ENCODE assay signal across 9 cellular contexts in the genomic region with DNA sequence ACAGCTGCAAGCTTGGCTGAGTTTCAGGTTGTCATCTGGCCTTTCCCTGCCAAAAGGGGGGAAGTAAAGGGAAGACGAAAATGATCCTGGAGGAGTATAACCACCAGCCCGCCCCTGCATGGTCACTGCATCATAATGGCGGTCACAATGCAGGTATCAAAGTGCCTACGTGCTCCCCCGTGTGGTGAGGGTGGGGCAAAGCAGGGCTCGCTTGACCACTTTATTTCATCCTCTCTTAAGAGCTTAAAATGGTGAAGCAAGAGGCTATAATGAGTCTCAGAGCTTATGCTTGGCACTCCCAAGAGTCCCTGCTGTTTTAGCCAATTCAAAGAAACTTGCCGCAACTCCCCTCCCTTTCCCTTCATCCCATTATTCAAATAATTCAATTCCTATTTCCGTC.
A peak's percentile ranks its signal among the peaks of the same experiment; 100 is the strongest.
DNase-seq lines count a peak whose midpoint lies in the region; ATAC-seq and TF ChIP-seq lines count a peak whose summit lies in the region.
"Had no signal": no experiment of that assay in that cellular context is flagged by ENCODE, and none has a peak within 500 bp of the region (broad histone marks: within the 10 kb centered on the region; RNA-seq: fewer than 3 reads in every experiment).

No MANE protein-coding gene starts in this region.

- no peak overlapping the region for H3K27ac Mint-ChIP-seq in activated CD4-positive, alpha-beta T cell treated with anti-CD3 and anti-CD28 coated beads, Interleukin-2, amount 10 ng/mL, durations not matched to agents 24 days and 14 days
- H3K27ac Mint-ChIP-seq in stimulated activated naive B cell treated with anti-CD40 and anti-IgM and Interleukin-4, amounts not matched to agents 10 μg/mL and 1 μg/mL and 100 μg/mL, for 72 hours = no peak overlapping the region
- H3K27ac Mint-ChIP-seq: activated B cell treated with CpG ODN at 0.5 μM for 24 hours had no signal

- no peaks in the 10 kb centered on the region for H3K9me3 Mint-ChIP-seq in activated CD4-positive, alpha-beta T cell treated with anti-CD3 and anti-CD28 coated beads, Interleukin-2, amount 10 ng/mL, durations not matched to agents 24 days and 14 days
- H3K9me3 Mint-ChIP-seq in stimulated activated naive B cell treated with anti-CD40 and anti-IgM and Interleukin-4, amounts not matched to agents 10 μg/mL and 1 μg/mL and 100 μg/mL, for 72 hours = no peaks in the 10 kb centered on the region
- H3K9me3 Mint-ChIP-seq: activated B cell treated with CpG ODN at 0.5 μM for 24 hours had no signal

- no peak overlapping the region for H3K4me3 Mint-ChIP-seq in activated CD4-positive, alpha-beta T cell treated with anti-CD3 and anti-CD28 coated beads, Interleukin-2, amount 10 ng/mL, durations not matched to agents 24 days and 14 days
- no peak overlapping the region for H3K4me3 Mint-ChIP-seq in stimulated activated naive B cell treated with anti-CD40 and anti-IgM and Interleukin-4, amounts not matched to agents 10 μg/mL and 1 μg/mL and 100 μg/mL, for 72 hours
- H3K4me3 Mint-ChIP-seq: activated B cell treated with CpG ODN at 0.5 μM for 24 hours had no signal

- TF ChIP-seq CTCF in cardiac fibroblast (IDR thresholded peaks at IDR 0.05; ENCODE audit: low read depth, low read length) = peak; percentile 59

- peak; percentile 2 to 3 for DNase-seq in activated CD4-positive, alpha-beta T cell treated with anti-CD3 and anti-CD28 coated beads, Interleukin-2, amount 50 U/mL, for 48 hours
- no peak for DNase-seq in activated CD4-positive, alpha-beta T cell treated with anti-CD3 and anti-CD28 coated beads, Interleukin-2, amount 10 ng/mL, durations not matched to agents 24 days and 14 days
- DNase-seq in HT1080 (ENCODE audit: low read depth) (peak; percentile 14), cardiac fibroblast (ENCODE audit: low read depth in 2 of 2) (peak; percentile 4 to 32), GM19238 (ENCODE audit: insufficient read length, low spot score) (no peak), SIG-M5 treated with dmso at 0.1 percent for 504 hours (lab: John Stamatoyannopoulos, UW; ENCODE audit: unreplicated experiment) (no peak), NCI-H510A (lab: John Stamatoyannopoulos, UW) (no peak)
- no peak for DNase-seq in stimulated activated naive B cell treated with anti-CD40 and anti-IgM and Interleukin-4, amounts not matched to agents 10 μg/mL and 1 μg/mL and 100 μg/mL, for 72 hours
- DNase-seq: activated B cell treated with CpG ODN at 0.5 μM for 24 hours had no signal

- H3K27me3 Mint-ChIP-seq in activated CD4-positive, alpha-beta T cell treated with anti-CD3 and anti-CD28 coated beads, Interleukin-2, amount 10 ng/mL, durations not matched to agents 24 days and 14 days = no peaks in the 10 kb centered on the region
- H3K27me3 Mint-ChIP-seq in stimulated activated naive B cell treated with anti-CD40 and anti-IgM and Interleukin-4, amounts not matched to agents 10 μg/mL and 1 μg/mL and 100 μg/mL, for 72 hours = no peaks in the 10 kb centered on the region
- H3K27me3 Mint-ChIP-seq: activated B cell treated with CpG ODN at 0.5 μM for 24 hours had no signal

- no peak overlapping the region for H3K4me3 ChIP-seq in cardiac fibroblast (replicated peaks in 1 of 2; ENCODE audit: low read depth in 2 of 2, low read length in 2 of 2)

- ATAC-seq in stimulated activated naive B cell treated with anti-CD40 and anti-IgM and Interleukin-4, amounts not matched to agents 10 μg/mL and 1 μg/mL and 100 μg/mL, for 72 hours (replicated peaks) = peak; percentile 21 to 41

- no peaks in the 10 kb centered on the region for H3K36me3 Mint-ChIP-seq in activated CD4-positive, alpha-beta T cell treated with anti-CD3 and anti-CD28 coated beads, Interleukin-2, amount 10 ng/mL, durations not matched to agents 24 days and 14 days (ENCODE audit: low read depth)
- H3K36me3 Mint-ChIP-seq in stimulated activated naive B cell treated with anti-CD40 and anti-IgM and Interleukin-4, amounts not matched to agents 10 μg/mL and 1 μg/mL and 100 μg/mL, for 72 hours = no peaks in the 10 kb centered on the region

- no peaks in the 10 kb centered on the region for H3K4me1 Mint-ChIP-seq in activated CD4-positive, alpha-beta T cell treated with anti-CD3 and anti-CD28 coated beads, Interleukin-2, amount 10 ng/mL, durations not matched to agents 24 days and 14 days
- peaks cover 0 to 11% of the 10 kb centered on the region in 2 donors for H3K4me1 Mint-ChIP-seq in stimulated activated naive B cell treated with anti-CD40 and anti-IgM and Interleukin-4, amounts not matched to agents 10 μg/mL and 1 μg/mL and 100 μg/mL, for 72 hours
- H3K4me1 Mint-ChIP-seq: activated B cell treated with CpG ODN at 0.5 μM for 24 hours had no signal

- intact Hi-C loops in activated CD4-positive, alpha-beta T cell treated with anti-CD3 and anti-CD28 coated beads, Interleukin-2, amount 10 ng/mL, durations not matched to agents 24 days and 14 days (cut with micrococcal nuclease) = no loop called here

Comparison
In these comparisons a context has a peak if more than half of its experiments do, and no peak if none do; other contexts are left out.
1. DNase-seq: peak in activated CD4-positive, alpha-beta T cell treated with anti-CD3 and anti-CD28 coated beads, Interleukin-2, amount 50 U/mL, for 48 hours (2 of 2), HT1080 (single experiment) and cardiac fibroblast (2 of 2); none in activated CD4-positive, alpha-beta T cell treated with anti-CD3 and anti-CD28 coated beads, Interleukin-2, amount 10 ng/mL, durations not matched to agents 24 days and 14 days (single experiment), stimulated activated naive B cell treated with anti-CD40 and anti-IgM and Interleukin-4, amounts not matched to agents 10 μg/mL and 1 μg/mL and 100 μg/mL, for 72 hours (single experiment), GM19238 (single experiment), SIG-M5 treated with dmso at 0.1 percent for 504 hours (single experiment) and NCI-H510A (single experiment).